Comparison of ENCODE assay signal across 8 cellular contexts in the genomic region with DNA sequence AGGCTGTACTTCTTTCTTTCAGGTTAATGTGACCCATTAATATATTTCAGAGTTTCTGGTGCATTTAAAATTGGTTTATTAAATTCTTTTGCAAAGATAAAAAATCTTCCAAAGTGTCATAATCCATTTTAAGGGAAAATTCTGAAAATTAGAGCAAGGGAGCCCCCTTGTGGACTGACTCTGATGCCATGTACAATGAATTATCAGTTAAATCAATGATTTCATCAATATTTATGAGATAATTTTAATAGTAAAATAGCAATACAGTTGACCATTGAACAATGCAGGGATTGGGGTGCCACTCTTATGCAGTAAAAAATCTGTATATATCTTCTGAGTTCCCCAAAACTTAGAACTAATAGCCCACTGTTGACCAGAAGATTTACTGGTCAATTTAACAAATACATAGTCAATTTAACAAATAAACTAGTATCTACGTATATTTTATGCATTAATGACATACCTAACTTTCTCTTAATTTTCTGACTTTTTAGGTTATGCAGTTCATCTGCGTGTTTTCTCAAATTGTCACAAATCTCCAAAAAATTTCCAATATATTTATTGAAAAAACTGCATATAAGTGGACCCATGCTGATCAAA.
DNase-seq lines count a peak whose midpoint lies in the region; ATAC-seq and TF ChIP-seq lines count a peak whose summit lies in the region.

No MANE protein-coding gene starts in this region.

- H3K4me1 ChIP-seq in left ventricle myocardium inferior, result no peaks in the 10 kb centered on the region
- no peaks in the 10 kb centered on the region for H3K4me1 ChIP-seq in right cardiac atrium (ENCODE audit: control insufficient read depth, insufficient read depth, low read length)
- no peaks in the 10 kb centered on the region for H3K4me1 ChIP-seq in vagina

- DNase-seq in left ventricle myocardium inferior (no peak), left ventricle myocardium superior (no peak), SK-MEL-5 (ENCODE audit: low read depth, low spot score) (peak; percentile 36), right cardiac atrium (peak in 2 of 3 donors; percentile 8 to 45), vagina (ENCODE audit: extremely low spot score in 2 of 2) (no peak)
- DNase-seq in activated T-helper 2 cell treated with anti-CD3 and anti-CD28 coated beads, Interferon-gamma antibody, Interleukin-2, Interleukin-4, amounts not matched to agents 10 μg/mL and 5 μg/mL and 100 μg/mL, durations not matched to agents 14 hours and 24 hours and 36 hours (ENCODE audit: low spot score), result no peak

- intact Hi-C loops in left ventricle myocardium inferior (cut with micrococcal nuclease) (no loop called here), left ventricle myocardium superior (cut with micrococcal nuclease) (no loop called here), right cardiac atrium (cut with DNase I) (no loop called here), vagina (cut with DNase I) (no loop called here)
- intact Hi-C loops in activated T-helper 2 cell treated with anti-CD3 and anti-CD28 coated beads, Interferon-gamma antibody, Interleukin-2, Interleukin-4, amounts not matched to agents 10 μg/mL and 5 μg/mL and 100 μg/mL, durations not matched to agents 14 hours and 24 hours and 36 hours (cut with micrococcal nuclease), result no loop called here

- in situ Hi-C loops in SK-MEL-5 (cut with HindIII; ENCODE audit: low pct_unique_long_range_greater_than_20kb, low sequenced_read_pairs), result no loop called here

- H3K36me3 Mint-ChIP-seq in activated T-helper 2 cell treated with anti-CD3 and anti-CD28 coated beads, Interferon-gamma antibody, Interleukin-2, Interleukin-4, amounts not matched to agents 10 μg/mL and 5 μg/mL and 100 μg/mL, durations not matched to agents 14 hours and 24 hours and 36 hours (ENCODE audit: low read depth), result no peaks in the 10 kb centered on the region

- no peaks in the 10 kb centered on the region for H3K4me1 Mint-ChIP-seq in activated T-helper 2 cell treated with anti-CD3 and anti-CD28 coated beads, Interferon-gamma antibody, Interleukin-2, Interleukin-4, amounts not matched to agents 10 μg/mL and 5 μg/mL and 100 μg/mL, durations not matched to agents 14 hours and 24 hours and 36 hours (ENCODE audit: low read depth)

- ATAC-seq in left ventricle myocardium superior (no peak), right cardiac atrium (no peak), GM21825 (IDR thresholded peaks at IDR 0.05; ENCODE audit: unreplicated experiment) (no peak), GM19324 (IDR thresholded peaks at IDR 0.05; ENCODE audit: low FRiP score, unreplicated experiment) (no peak)

- no peak overlapping the region for H3K27ac Mint-ChIP-seq in activated T-helper 2 cell treated with anti-CD3 and anti-CD28 coated beads, Interferon-gamma antibody, Interleukin-2, Interleukin-4, amounts not matched to agents 10 μg/mL and 5 μg/mL and 100 μg/mL, durations not matched to agents 14 hours and 24 hours and 36 hours

- H3K4me3 Mint-ChIP-seq in activated T-helper 2 cell treated with anti-CD3 and anti-CD28 coated beads, Interferon-gamma antibody, Interleukin-2, Interleukin-4, amounts not matched to agents 10 μg/mL and 5 μg/mL and 100 μg/mL, durations not matched to agents 14 hours and 24 hours and 36 hours (ENCODE audit: low read depth), result no peak overlapping the region

- H3K27ac ChIP-seq in left ventricle myocardium inferior (replicated peaks), result no peak overlapping the region
- no peak overlapping the region for H3K27ac ChIP-seq in right cardiac atrium (ENCODE audit: low read length)
- H3K27ac ChIP-seq in vagina, result no peak overlapping the region

- no peak for TF ChIP-seq POLR2A in vagina (IDR thresholded peaks at IDR 0.05)

- TF ChIP-seq CTCF in left ventricle myocardium inferior (IDR thresholded peaks at IDR 0.05; ENCODE audit: borderline replicate concordance), result peak; percentile 70
- peak in 2 of 3 experiments; percentile 15 to 39 for TF ChIP-seq CTCF in vagina (IDR thresholded peaks at IDR 0.05)

- no peaks in the 10 kb centered on the region for H3K27me3 Mint-ChIP-seq in activated T-helper 2 cell treated with anti-CD3 and anti-CD28 coated beads, Interferon-gamma antibody, Interleukin-2, Interleukin-4, amounts not matched to agents 10 μg/mL and 5 μg/mL and 100 μg/mL, durations not matched to agents 14 hours and 24 hours and 36 hours (ENCODE audit: low read depth)

- H3K9me3 ChIP-seq in left ventricle myocardium inferior (replicated peaks) (peaks cover 6% of the 10 kb centered on the region), right cardiac atrium (ENCODE audit: control insufficient read depth, low read length) (no peaks in the 10 kb centered on the region), vagina (no peaks in the 10 kb centered on the region)

- H3K9me3 Mint-ChIP-seq in activated T-helper 2 cell treated with anti-CD3 and anti-CD28 coated beads, Interferon-gamma antibody, Interleukin-2, Interleukin-4, amounts not matched to agents 10 μg/mL and 5 μg/mL and 100 μg/mL, durations not matched to agents 14 hours and 24 hours and 36 hours, result no peaks in the 10 kb centered on the region

- H3K4me3 ChIP-seq in left ventricle myocardium inferior (no peak overlapping the region), right cardiac atrium (ENCODE audit: low read length) (no peak overlapping the region), vagina (no peak overlapping the region)

- H3K36me3 ChIP-seq in left ventricle myocardium inferior (no peaks in the 10 kb centered on the region), vagina (no peaks in the 10 kb centered on the region)

- H3K27me3 ChIP-seq in left ventricle myocardium inferior (ENCODE audit: low read depth) (no peaks in the 10 kb centered on the region), right cardiac atrium (ENCODE audit: control insufficient read depth, insufficient read depth) (no peaks in the 10 kb centered on the region), vagina (no peaks in the 10 kb centered on the region)

- WGBS in right cardiac atrium, result 57% methylated on average over 2 of the region's 2 CpGs

Comparison
In these comparisons a context has a peak if more than half of its experiments do, and no peak if none do; other contexts are left out.
1. DNase-seq: peak in SK-MEL-5 (single experiment) and right cardiac atrium (2 of 3); none in left ventricle myocardium inferior (single experiment), left ventricle myocardium superior (single experiment), vagina (0 of 2) and activated T-helper 2 cell treated with anti-CD3 and anti-CD28 coated beads, Interferon-gamma antibody, Interleukin-2, Interleukin-4, amounts not matched to agents 10 μg/mL and 5 μg/mL and 100 μg/mL, durations not matched to agents 14 hours and 24 hours and 36 hours (single experiment).